8 cellular contexts compared by ENCODE assay signal in the genomic region with DNA sequence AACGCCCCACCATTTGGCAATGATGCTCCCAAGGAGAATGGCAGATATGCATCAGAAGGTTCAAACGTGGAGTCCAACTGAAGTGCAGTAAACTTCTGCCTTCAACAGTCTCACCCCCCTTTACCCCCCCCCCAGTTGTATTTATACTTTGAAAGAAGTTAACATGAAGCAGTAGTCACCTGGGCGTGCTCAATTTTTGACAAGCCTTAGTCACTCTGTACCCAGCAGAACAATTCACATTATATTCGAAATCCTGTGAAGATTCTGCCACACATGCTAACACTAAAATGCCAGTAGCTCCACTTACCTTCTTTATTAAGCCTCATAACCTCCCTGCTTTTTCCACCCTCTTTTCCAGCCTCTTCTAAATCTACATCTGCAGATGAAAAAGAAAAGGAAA. TPM values are rescaled to one million over a fixed set of nuclear protein-coding genes. Genes with fewer than 3 reads are reported as not detected.
A peak's percentile ranks its signal among the peaks of the same experiment; 100 is the strongest.
DNase-seq lines count a peak whose midpoint lies in the region; ATAC-seq and TF ChIP-seq lines count a peak whose summit lies in the region.

No MANE protein-coding gene starts in this region.

- H3K9me3 ChIP-seq in gastroesophageal sphincter, result no peaks in the 10 kb centered on the region
- H3K9me3 ChIP-seq in sigmoid colon, result no peaks in the 10 kb centered on the region

- H3K36me3 ChIP-seq in GM23338 (ENCODE audit: insufficient read depth), result peaks cover 9% of the 10 kb centered on the region
- H3K36me3 ChIP-seq in gastroesophageal sphincter, result no peaks in the 10 kb centered on the region
- peaks cover 0 to 6% (median 0%) of the 10 kb centered on the region in 4 donors for H3K36me3 ChIP-seq in sigmoid colon

- DNase-seq in GM23338 (ENCODE audit: low spot score) (no peak), sigmoid colon (no peak), NCI-H1417 treated with DMSO at 0.1 percent for 48 hours (lab: John Stamatoyannopoulos, UW) (no peak), GM10266 (ENCODE audit: extremely low spot score) (no peak), D341Med (ENCODE audit: low spot score) (no peak)

- peaks cover 14% of the 10 kb centered on the region for H3K27me3 Mint-ChIP-seq in GM23338 (ENCODE audit: insufficient read depth, low read depth, poor library complexity)

- peaks cover 17% of the 10 kb centered on the region for H3K27me3 ChIP-seq in GM23338 (ENCODE audit: insufficient read depth)
- no peaks in the 10 kb centered on the region for H3K27me3 ChIP-seq in gastroesophageal sphincter
- no peaks in the 10 kb centered on the region for H3K27me3 ChIP-seq in sigmoid colon

- H3F3A ChIP-seq in GM23338 (replicated peaks; ENCODE audit: low read depth), result no peaks in the 10 kb centered on the region; the same call in 1 of the 2 replicates

- ATAC-seq in GM23338 (no peak), gastroesophageal sphincter (no peak), GM21367 (IDR thresholded peaks at IDR 0.05; ENCODE audit: unreplicated experiment) (no peak)

- H3K4me3 ChIP-seq in GM23338 (peak overlapping the region; percentile 94), WI38 (ENCODE audit: low read depth, low read length) (peak overlapping the region; percentile 84), gastroesophageal sphincter (peak overlapping the region; percentile 71 to 89), sigmoid colon (peak overlapping the region; percentile 49 to 87 (median 80))

- H2AFZ ChIP-seq in GM23338, result no peak overlapping the region

- peak overlapping the region; percentile 94; the same call in 1 of the 2 replicates for H3K27ac ChIP-seq in GM23338 (ENCODE audit: low read depth)
- peak overlapping the region in 3 of 4 donors; percentile 88 to 91 (median 90) for H3K27ac ChIP-seq in gastroesophageal sphincter
- H3K27ac ChIP-seq in sigmoid colon, result peak overlapping the region; percentile 80 to 90 (median 88)

- TF ChIP-seq CTCF in GM23338 (conservative IDR thresholded peaks at IDR 0.05; ENCODE audit: low read depth in 2 of 2) (no peak), WI38 (IDR thresholded peaks at IDR 0.05; ENCODE audit: low read depth, low read length) (no peak), gastroesophageal sphincter (IDR thresholded peaks at IDR 0.05) (no peak), sigmoid colon (IDR thresholded peaks at IDR 0.05) (no peak), GM10266 (IDR thresholded peaks at IDR 0.05; ENCODE audit: control insufficient read depth, insufficient read depth, low read depth, missing control alignments) (no peak)

- H3K4me3 Mint-ChIP-seq in GM23338, result peak overlapping the region; percentile 99

- H3K79me2 ChIP-seq in GM23338 (replicated peaks; ENCODE audit: insufficient read depth), result peaks cover 77% of the 10 kb centered on the region

- H4K20me1 ChIP-seq in GM23338 (replicated peaks; ENCODE audit: insufficient read depth), result no peaks in the 10 kb centered on the region; the same call in 1 of the 2 replicates

- 0 out of 2 replicates have a peak, but pooled peaks cover 5% of the 10 kb centered on the region for H3K9me2 ChIP-seq in GM23338 (ENCODE audit: insufficient read depth)

- WGBS in gastroesophageal sphincter (ENCODE audit: low coverage in 1 of 2), 2 donors, result 15 to 30% methylated on average over 4 of the region's 4 CpGs
- WGBS in sigmoid colon, 2 donors, result 34 to 50% methylated on average over 4 of the region's 4 CpGs

- H3K36me3 Mint-ChIP-seq in GM23338 (ENCODE audit: low read depth), result peaks cover 36% of the 10 kb centered on the region

- peaks cover 42% of the 10 kb centered on the region for H3K4me1 Mint-ChIP-seq in GM23338

- H3K9me3 Mint-ChIP-seq in GM23338, result no peaks in the 10 kb centered on the region

- peaks cover 48% of the 10 kb centered on the region for H3K4me1 ChIP-seq in GM23338 (ENCODE audit: insufficient read depth)
- peaks cover 0 to 52% (median 4%) of the 10 kb centered on the region in 3 donors for H3K4me1 ChIP-seq in gastroesophageal sphincter
- H3K4me1 ChIP-seq in sigmoid colon, result peaks cover 0 to 40% (median 36%) of the 10 kb centered on the region in 4 donors

- intact Hi-C loops in sigmoid colon (cut with DNase I), result loop anchor here (5.0 to 10.0 kb wide), 3 partner anchors 81 to 279 kb away; no protein-coding TSS in a partner anchor

- peak overlapping the region; percentile 86 for H3K27ac Mint-ChIP-seq in GM23338

- TF ChIP-seq POLR2A in gastroesophageal sphincter (IDR thresholded peaks at IDR 0.05) (no peak), sigmoid colon (IDR thresholded peaks at IDR 0.05) (no peak)

- peak overlapping the region; percentile 90 for H3K4me2 ChIP-seq in GM23338

- TF ChIP-seq EP300 in gastroesophageal sphincter (IDR thresholded peaks at IDR 0.05) (no peak), sigmoid colon (IDR thresholded peaks at IDR 0.05) (no peak)

TF ChIP-seq in GM23338, 12 proteins besides CTCF, POLR2A, EP300 and RAD21:
- no peak for TF ChIP-seq CREB1 (CRISPR knock-in tag; IDR thresholded peaks at IDR 0.05; ENCODE audit: low read depth)
- no peak for TF ChIP-seq JUNB (IDR thresholded peaks at IDR 0.05; ENCODE audit: unreplicated experiment)
TF ChIP-seq in GM23338: peak in this region for 0.

RNA-seq across cellular contexts. Expression of a gene that starts 0.9 kb away (rescaled TPM):
- 19.4 and 29.8 TPM in 2 replicates for total RNA-seq in GM23338 (2014; rRNA removed; shearing (Covaris generic))
- polyA plus RNA-seq in GM23338 (2016; fragmentation: Nextera tagmentation; extraction: Ambion mirVana) (20.6 and 22.8 TPM in 2 replicates), sigmoid colon (10 to 100 TPM in 2 of 3 donors, 1 to 10 TPM in 1; 5.4 to 12.7 (median 10.1) TPM)
- total RNA-seq in gastroesophageal sphincter (10 to 100 TPM in 1 of 4 donors, 1 to 10 TPM in 3; 5.9 to 21.2 (median 7.7) TPM), sigmoid colon (10 to 100 TPM; 12.8 to 20.5 (median 17.9) TPM)
